11 cellular contexts compared by ENCODE assay signal in the genomic region with DNA sequence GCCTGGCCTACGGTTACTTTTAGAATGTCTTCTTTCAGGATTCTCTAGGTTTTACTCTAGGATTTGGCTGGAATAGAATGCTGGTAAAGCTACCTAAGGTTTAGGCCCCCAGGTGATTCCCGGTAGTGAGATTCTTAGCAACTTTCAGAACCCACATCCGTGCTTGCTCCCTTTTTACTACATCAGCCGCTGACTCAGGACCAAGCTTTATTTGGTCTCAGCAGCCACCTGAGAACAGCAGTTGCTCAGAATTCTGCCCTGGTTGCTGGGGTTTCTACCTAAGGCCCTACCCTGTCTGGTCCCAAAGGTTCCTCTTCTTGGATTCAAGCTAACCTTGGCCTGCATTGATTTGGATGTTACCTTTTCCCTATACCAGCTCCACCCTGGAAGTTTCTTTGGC. TPM values are rescaled to one million over a fixed set of nuclear protein-coding genes. Genes with fewer than 3 reads are reported as not detected.
DNase-seq lines count a peak whose midpoint lies in the region; ATAC-seq and TF ChIP-seq lines count a peak whose summit lies in the region.
"Had no signal": no experiment of that assay in that cellular context is flagged by ENCODE, and none has a peak within 500 bp of the region (broad histone marks: within the 10 kb centered on the region; RNA-seq: fewer than 3 reads in every experiment).

No MANE protein-coding gene starts in this region.

- no peak overlapping the region for H3K4me3 Mint-ChIP-seq in activated CD4-positive, alpha-beta memory T cell treated with anti-CD3 and anti-CD28 coated beads for 36 hours

- peaks cover 20% of the 10 kb centered on the region for H3K4me1 Mint-ChIP-seq in activated CD4-positive, alpha-beta memory T cell treated with anti-CD3 and anti-CD28 coated beads for 36 hours (ENCODE audit: low read depth)

- CTCF ChIA-PET in activated CD4-positive, alpha-beta memory T cell treated with anti-CD3 and anti-CD28 coated beads for 36 hours (lab: Charles Lee) = no interaction called here

- DNase-seq in activated CD4-positive, alpha-beta memory T cell treated with anti-CD3 and anti-CD28 coated beads for 36 hours = peak; percentile 47
- DNase-seq in NCI-H1436 (lab: John Stamatoyannopoulos, UW) (no peak), C1 segment of cervical spinal cord (lab: John Stamatoyannopoulos, UW) (no peak), NCI-H526 treated with DMSO at 0.1 percent for 48 hours (lab: John Stamatoyannopoulos, UW) (no peak)
- no peak for DNase-seq in activated CD4-positive, alpha-beta T cell treated with anti-CD3 and anti-CD28 coated beads for 1 hour
- DNase-seq: activated CD4-positive, alpha-beta T cell treated with anti-CD3 and anti-CD28 coated beads, Interleukin-2, amount 50 U/mL, for 1 hour; right lobe of liver; SIG-M5 had no signal

- no peaks in the 10 kb centered on the region for H3K9me3 Mint-ChIP-seq in activated CD4-positive, alpha-beta memory T cell treated with anti-CD3 and anti-CD28 coated beads for 36 hours

- peak overlapping the region; percentile 61 for H3K27ac Mint-ChIP-seq in activated CD4-positive, alpha-beta memory T cell treated with anti-CD3 and anti-CD28 coated beads for 36 hours

- intact Hi-C loops in activated CD4-positive, alpha-beta memory T cell treated with anti-CD3 and anti-CD28 coated beads for 36 hours (cut with micrococcal nuclease) = no loop called here

- ATAC-seq in GM18505 (IDR thresholded peaks at IDR 0.05; ENCODE audit: unreplicated experiment) = peak; percentile 38
- ATAC-seq in GM21367 (IDR thresholded peaks at IDR 0.05; ENCODE audit: unreplicated experiment) = peak; percentile 14
- peak; percentile 30 for ATAC-seq in HG02981 (IDR thresholded peaks at IDR 0.05; ENCODE audit: unreplicated experiment)

- POLR2A ChIA-PET in activated CD4-positive, alpha-beta memory T cell treated with anti-CD3 and anti-CD28 coated beads for 36 hours (lab: Charles Lee) = interaction anchor here (0.6 to 0.9 kb wide), 2 partner anchors 16 to 70 kb away, joined by 5 read pairs; no protein-coding TSS in a partner anchor

- H3K36me3 Mint-ChIP-seq in activated CD4-positive, alpha-beta memory T cell treated with anti-CD3 and anti-CD28 coated beads for 36 hours = no peaks in the 10 kb centered on the region

- H3K27me3 Mint-ChIP-seq in activated CD4-positive, alpha-beta memory T cell treated with anti-CD3 and anti-CD28 coated beads for 36 hours = no peaks in the 10 kb centered on the region

- no peak for TF ChIP-seq POLR2A in GM18505 (IDR thresholded peaks at IDR 0.05; ENCODE audit: borderline replicate concordance, extremely low read depth, insufficient read depth, insufficient read length)

RNA-seq across cellular contexts. Expression of gene NDUFV2, which starts 36.1 kb away (rescaled TPM):
- total RNA-seq in activated CD4-positive, alpha-beta memory T cell treated with anti-CD3 and anti-CD28 coated beads for 36 hours = 100 to 1,000 TPM; 535 to 552 TPM
